8 cellular contexts compared by ENCODE assay signal in the genomic region with DNA sequence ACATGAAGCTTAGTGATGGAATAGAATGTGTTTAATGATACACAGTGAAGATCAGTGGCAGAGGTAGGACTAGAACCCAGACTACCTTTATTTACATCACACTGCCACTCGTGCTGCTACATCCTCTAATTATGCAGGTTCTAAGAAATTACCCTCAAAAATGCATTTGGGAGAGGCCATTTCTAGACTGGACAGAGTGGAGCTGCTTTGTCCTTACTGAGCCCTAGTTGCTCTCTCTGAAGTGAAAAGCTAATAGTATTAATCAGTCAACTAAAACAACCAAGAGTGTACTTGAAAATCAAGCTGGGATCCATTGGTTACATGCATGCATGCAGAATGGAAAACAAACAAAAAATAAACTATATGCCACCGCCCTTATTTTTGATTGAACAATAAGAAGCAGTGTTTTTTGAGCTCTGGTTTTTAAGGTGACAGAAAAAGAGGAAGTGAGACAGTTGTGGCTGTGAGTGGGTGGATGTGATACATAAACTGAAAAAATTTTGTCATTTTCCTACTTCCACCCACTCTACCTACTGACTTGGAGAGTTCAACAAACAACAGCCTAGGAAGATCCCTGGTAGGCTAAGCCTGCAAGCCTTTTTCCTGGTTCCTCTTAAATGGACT. TPM values are rescaled to one million over a fixed set of nuclear protein-coding genes. Genes with fewer than 3 reads are reported as not detected.
DNase-seq lines count a peak whose midpoint lies in the region; ATAC-seq and TF ChIP-seq lines count a peak whose summit lies in the region.

No MANE protein-coding gene starts in this region.

- H3K27me3 ChIP-seq in spleen (replicated peaks in 1 of 7) = no peaks in the 10 kb centered on the region
- peaks cover 3% of the 10 kb centered on the region for H3K27me3 ChIP-seq in WERI-Rb-1 (ENCODE audit: insufficient read depth, low read depth, severe bottlenecking)

- TF ChIP-seq CTCF in spleen (IDR thresholded peaks at IDR 0.05 in 8 of 11, conservative IDR thresholded peaks at IDR 0.05 in 3 of 11) (no peak), WERI-Rb-1 (IDR thresholded peaks at IDR 0.05; ENCODE audit: low read depth, low read length) (no peak)

- H3K9me3 ChIP-seq in spleen (no peaks in the 10 kb centered on the region), WERI-Rb-1 (ENCODE audit: severe bottlenecking) (no peaks in the 10 kb centered on the region)

- ATAC-seq in GM19023 (IDR thresholded peaks at IDR 0.05; ENCODE audit: unreplicated experiment) = peak; percentile 64
- ATAC-seq in HG02938 (IDR thresholded peaks at IDR 0.05; ENCODE audit: unreplicated experiment) = peak; percentile 63
- ATAC-seq in Right ventricle myocardium superior (ENCODE audit: poor library complexity) = no peak

- 17 to 25% (median 22%) methylated on average over 2 of the region's 2 CpGs for WGBS in spleen, 5 donors

- intact Hi-C loops in spleen (cut with DNase I; ENCODE audit: low total_unique reads) (no loop called here), Right ventricle myocardium superior (cut with DNase I) (no loop called here)

- TF ChIP-seq POLR2A in spleen (IDR thresholded peaks at IDR 0.05) = no peak

- H3K36me3 ChIP-seq in spleen (no peaks in the 10 kb centered on the region), WERI-Rb-1 (no peaks in the 10 kb centered on the region)

- no peak overlapping the region for H3K4me3 ChIP-seq in spleen
- H3K4me3 ChIP-seq in WERI-Rb-1 (ENCODE audit: low read depth, low read length) = no peak overlapping the region

- H3K4me1 ChIP-seq in spleen = peaks cover 13 to 35% (median 19%) of the 10 kb centered on the region in 6 donors

- DNase-seq in SIG-M5 treated with dmso at 0.1 percent for 504 hours (lab: John Stamatoyannopoulos, UW; ENCODE audit: unreplicated experiment) = peak; percentile 86
- DNase-seq in spleen = no peak
- DNase-seq in SK-N-DZ (ENCODE audit: low spot score) = no peak
- no peak for DNase-seq in WERI-Rb-1
- DNase-seq in Right ventricle myocardium superior = no peak
- DNase-seq in GM03348 (ENCODE audit: low spot score) = no peak

- H3K27ac ChIP-seq in spleen (peak overlapping the region; percentile 16 to 84 (median 63)), WERI-Rb-1 (no peak overlapping the region)

RNA-seq across cellular contexts. Expression of gene VSIG4, which starts 6.8 kb away (rescaled TPM):
- total RNA-seq in spleen = 100 to 1,000 TPM in 2 of 7 donors, 10 to 100 TPM in 4, 1 to 10 TPM in 1; 6.3 to 255 (median 84.1) TPM
- polyA plus RNA-seq in spleen = 10 to 100 TPM; 21.6 to 34.6 (median 22.1) TPM
- not detected in 2 replicates for polyA plus RNA-seq in SK-N-DZ (2014; cell fraction: cytosol; rRNA removed)
- not detected in 2 replicates for polyA plus RNA-seq in SK-N-DZ (2014; cell fraction: nucleus; rRNA removed)
- total RNA-seq in Right ventricle myocardium superior = 56.6 TPM
